In genomic region chr1:7146710-7147109, GRCh38 we compare ENCODE assay signal across 18 cellular contexts.
"Had no signal": no experiment of that assay in that cellular context is flagged by ENCODE, and none has a peak within 500 bp of the region (broad histone marks: within the 10 kb centered on the region; RNA-seq: fewer than 3 reads in every experiment).

No MANE protein-coding gene starts in this region.

- H3K4me1 ChIP-seq: SJSA1 had no signal

- DNase-seq: Karpas-422, KG1, MM.1S, NCI-H187, NCI-H2029, NCI-H2081 treated with DMSO at 0.1 percent for 48 hours, NCI-H2171, NCI-H226, NCI-H446, NCI-H510A, NCI-H524 treated with DMSO at 0.1 percent for 48 hours, NCI-H774, Right ventricle myocardium superior, RPMI8226, SIG-M5 had no signal

- H3K27ac ChIP-seq: SJSA1, SK-N-MC had no signal

- H3K4me3 ChIP-seq: SJSA1, SK-N-MC had no signal

- FAIRE-seq: RCC 7860 had no signal

- H3K27me3 ChIP-seq: SJSA1 had no signal

- H3K9me3 ChIP-seq: SJSA1 had no signal

- H3K36me3 ChIP-seq: SJSA1 had no signal
